In genomic region chr13:37127706-37128241, GRCh38 we compare ENCODE assay signal across 12 cellular contexts. TPM values are rescaled to one million over a fixed set of nuclear protein-coding genes. Genes with fewer than 3 reads are reported as not detected.
A peak's percentile ranks its signal among the peaks of the same experiment; 100 is the strongest.
DNase-seq lines count a peak whose midpoint lies in the region; ATAC-seq, FAIRE-seq and TF ChIP-seq lines count a peak whose summit lies in the region.
"Had no signal": no experiment of that assay in that cellular context is flagged by ENCODE, and none has a peak within 500 bp of the region (broad histone marks: within the 10 kb centered on the region; RNA-seq: fewer than 3 reads in every experiment).

No MANE protein-coding gene starts in this region.

- no peak overlapping the region for H3K4me3 ChIP-seq in SJSA1
- no peak overlapping the region for H3K4me3 ChIP-seq in fibroblast of villous mesenchyme (ENCODE audit: low read depth, low read length)
- H3K4me3 ChIP-seq: upper lobe of left lung had no signal

- H3K27me3 ChIP-seq in SJSA1 (replicated peaks) = no peaks in the 10 kb centered on the region
- H3K27me3 ChIP-seq: upper lobe of left lung had no signal

- peak; percentile 24 for DNase-seq in AG08396 (ENCODE audit: low spot score)
- DNase-seq in SJSA1 (ENCODE audit: low read depth in 1 of 2, low spot score in 2 of 2) = peak in 1 of 2 experiments; percentile 60
- peak; percentile 68 for DNase-seq in fibroblast of villous mesenchyme (ENCODE audit: low read depth)
- DNase-seq in occipital lobe (lab: John Stamatoyannopoulos, UW) = peak; percentile 24
- DNase-seq in progenitor cell of endocrine pancreas (ENCODE audit: low spot score, unreplicated experiment) = no peak
- DNase-seq in NCI-H2081 treated with DMSO at 0.1 percent for 48 hours (lab: John Stamatoyannopoulos, UW) = no peak
- DNase-seq in RCC 7860 (ENCODE audit: low spot score) = no peak
- DNase-seq: upper lobe of left lung had no signal

- H3K36me3 Mint-ChIP-seq in progenitor cell of endocrine pancreas (ENCODE audit: insufficient read depth) = no peaks in the 10 kb centered on the region
- H3K36me3 Mint-ChIP-seq: activated naive CD4-positive, alpha-beta T cell treated with anti-CD3 and anti-CD28 coated beads, Interleukin-2, amount 50 U/mL, for 24 hours had no signal

- H3K4me1 Mint-ChIP-seq in progenitor cell of endocrine pancreas (ENCODE audit: low read depth) = peaks cover 3% of the 10 kb centered on the region
- H3K4me1 Mint-ChIP-seq: activated naive CD4-positive, alpha-beta T cell treated with anti-CD3 and anti-CD28 coated beads, Interleukin-2, amount 50 U/mL, for 24 hours had no signal

- peak overlapping the region; percentile 82 for H3K27ac ChIP-seq in SJSA1

- FAIRE-seq in RCC 7860 (lab: Jason Lieb, UNC) = no peak
- FAIRE-seq: HTR-8/SVneo had no signal

- no peaks in the 10 kb centered on the region for H3K9me3 Mint-ChIP-seq in progenitor cell of endocrine pancreas (ENCODE audit: low read depth)
- H3K9me3 Mint-ChIP-seq: activated naive CD4-positive, alpha-beta T cell treated with anti-CD3 and anti-CD28 coated beads, Interleukin-2, amount 50 U/mL, for 24 hours had no signal

- no peak for ATAC-seq in HG02840 (IDR thresholded peaks at IDR 0.05; ENCODE audit: low FRiP score, unreplicated experiment)
- ATAC-seq: HCT116 had no signal

- no peaks in the 10 kb centered on the region for H3K27me3 Mint-ChIP-seq in progenitor cell of endocrine pancreas

- peaks cover 22% of the 10 kb centered on the region for H3K4me1 ChIP-seq in SJSA1 (replicated peaks)

- no peak overlapping the region for H3K27ac Mint-ChIP-seq in progenitor cell of endocrine pancreas
- H3K27ac Mint-ChIP-seq: activated naive CD4-positive, alpha-beta T cell treated with anti-CD3 and anti-CD28 coated beads, Interleukin-2, amount 50 U/mL, for 24 hours had no signal

- no peaks in the 10 kb centered on the region for H3K36me3 ChIP-seq in SJSA1
- H3K36me3 ChIP-seq: upper lobe of left lung had no signal

- no peak overlapping the region for H3K4me3 Mint-ChIP-seq in progenitor cell of endocrine pancreas (ENCODE audit: low read depth)
- H3K4me3 Mint-ChIP-seq: activated naive CD4-positive, alpha-beta T cell treated with anti-CD3 and anti-CD28 coated beads, Interleukin-2, amount 50 U/mL, for 24 hours had no signal

- no peaks in the 10 kb centered on the region for H3K9me3 ChIP-seq in SJSA1 (replicated peaks)
- H3K9me3 ChIP-seq: upper lobe of left lung had no signal

- TF ChIP-seq CTCF in fibroblast of villous mesenchyme (IDR thresholded peaks at IDR 0.05; ENCODE audit: insufficient read depth, low read depth, low read length) (no peak), progenitor cell of endocrine pancreas (IDR thresholded peaks at IDR 0.05; ENCODE audit: unreplicated experiment) (no peak)

RNA-seq across cellular contexts. Expression of gene CSNK1A1L, which starts 22.3 kb away (rescaled TPM):
- total RNA-seq in SJSA1 (2014; rRNA removed; shearing (Covaris generic)) = not detected in 2 replicates
- total RNA-seq in fibroblast of villous mesenchyme = not detected in 2 replicates
- total RNA-seq in occipital lobe = not detected
- not detected in 2 replicates for total RNA-seq in progenitor cell of endocrine pancreas
- total RNA-seq: upper lobe of left lung had no signal

Comparison
In these comparisons a context has a peak if more than half of its experiments do, and no peak if none do; other contexts are left out.
1. DNase-seq: peak in AG08396 (single experiment), fibroblast of villous mesenchyme (single experiment) and occipital lobe (single experiment); none in progenitor cell of endocrine pancreas (single experiment), NCI-H2081 treated with DMSO at 0.1 percent for 48 hours (single experiment) and RCC 7860 (single experiment).